19 cellular contexts compared by ENCODE assay signal in the genomic region with DNA sequence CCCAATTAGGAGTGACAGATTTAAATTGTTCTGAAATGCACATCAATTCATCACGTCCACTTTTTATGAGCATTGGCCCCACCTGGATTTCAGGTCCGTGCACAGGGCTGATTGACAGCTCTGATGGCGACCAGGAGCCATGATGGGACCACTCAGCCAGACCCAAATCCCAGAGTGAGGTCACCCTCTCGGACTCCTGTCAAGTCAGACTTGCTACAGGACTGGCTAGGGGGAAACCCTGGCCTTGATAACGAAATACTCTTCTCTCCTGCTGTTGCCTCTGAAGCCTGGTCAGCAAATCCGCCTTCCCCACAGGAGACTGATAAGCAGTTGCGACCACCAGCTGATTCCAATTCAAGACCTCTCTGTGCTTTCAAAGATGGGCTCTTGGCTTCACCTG.
"Had no signal": no experiment of that assay in that cellular context is flagged by ENCODE, and none has a peak within 500 bp of the region (broad histone marks: within the 10 kb centered on the region; RNA-seq: fewer than 3 reads in every experiment).

No MANE protein-coding gene starts in this region.

- ATAC-seq: activated T-helper 17 cell treated with anti-CD3 and anti-CD28 coated beads, Interleukin-2, amount 50 U/mL, for 72 hours; left cardiac atrium; lower lobe of right lung; stimulated activated effector memory CD8-positive, alpha-beta T cell treated with anti-CD3 and anti-CD28 coated beads, Interleukin-12 subunit alpha, Interleukin-12 subunit beta, amount 100 ng/mL, for 72 hours; T-cell had no signal

- H3K4me3 Mint-ChIP-seq: activated naive CD8-positive, alpha-beta T cell; activated T-helper 17 cell treated with anti-CD3 and anti-CD28 coated beads, Interleukin-2, amount 50 U/mL, for 72 hours; brain; central memory CD8-positive, alpha-beta T cell; neural crest cell; stimulated activated effector memory CD8-positive, alpha-beta T cell treated with anti-CD3 and anti-CD28 coated beads, Interleukin-12 subunit alpha, Interleukin-12 subunit beta, amount 100 ng/mL, for 72 hours; T-cell had no signal

- H3K27ac Mint-ChIP-seq: activated naive CD8-positive, alpha-beta T cell; activated T-helper 17 cell treated with anti-CD3 and anti-CD28 coated beads, Interleukin-2, amount 50 U/mL, for 72 hours had no signal

- H3K9me3 Mint-ChIP-seq: activated T-helper 17 cell treated with anti-CD3 and anti-CD28 coated beads, Interleukin-2, amount 50 U/mL, for 72 hours; central memory CD8-positive, alpha-beta T cell had no signal

- H3K27me3 Mint-ChIP-seq: activated naive CD8-positive, alpha-beta T cell; activated T-helper 17 cell treated with anti-CD3 and anti-CD28 coated beads, Interleukin-2, amount 50 U/mL, for 72 hours; brain; central memory CD8-positive, alpha-beta T cell; T-cell had no signal

- H3K4me1 Mint-ChIP-seq: brain, neural crest cell had no signal

- DNase-seq: activated CD4-positive, alpha-beta T cell treated with anti-CD3 and anti-CD28 coated beads for 1 hour; activated CD4-positive, alpha-beta T cell treated with anti-CD3 and anti-CD28 coated beads, Interleukin-2, amount 50 U/mL, for 4 hours; effector memory CD4-positive, alpha-beta T cell; foreskin melanocyte; left cardiac atrium; lower lobe of right lung; midbrain; SK-N-SH; stimulated activated CD4-positive, alpha-beta T cell treated with anti-CD3 and anti-CD28 coated beads, Interleukin-12 subunit alpha, Interleukin-12 subunit beta, amount 100 ng/mL, for 4 hours; T-helper 9 cell; thyroid gland; uterus had no signal

- H3K36me3 Mint-ChIP-seq: brain had no signal
